In genomic region chr13:90867336-90867683, GRCh38 we compare ENCODE assay signal across 8 cellular contexts.
A peak's percentile ranks its signal among the peaks of the same experiment; 100 is the strongest.
DNase-seq lines count a peak whose midpoint lies in the region; ATAC-seq and TF ChIP-seq lines count a peak whose summit lies in the region.

No MANE protein-coding gene starts in this region.

- H3K4me3 ChIP-seq in GM23248 (no peak overlapping the region), NT2/D1 (ENCODE audit: insufficient read length, low read depth) (no peak overlapping the region), breast epithelium (no peak overlapping the region), thyroid gland (replicated peaks in 1 of 3) (no peak overlapping the region)

- in situ Hi-C loops in GM23248 (cut with MboI) = no loop called here

- H3K36me3 ChIP-seq in GM23248 (ENCODE audit: low read depth) (no peaks in the 10 kb centered on the region), NT2/D1 (ENCODE audit: insufficient read depth, insufficient read length, low read length) (no peaks in the 10 kb centered on the region), breast epithelium (no peaks in the 10 kb centered on the region), thyroid gland (no peaks in the 10 kb centered on the region)

- no peaks in the 10 kb centered on the region for H3K27me3 Mint-ChIP-seq in activated T-cell treated with anti-CD3 and anti-CD28 coated beads, Interleukin-2, amount 50 U/mL, for 72 hours (ENCODE audit: low read depth)
- H3K27me3 Mint-ChIP-seq in activated T-cell treated with anti-CD3 and anti-CD28 coated beads, Interleukin-2, amount 50 U/mL, for 24 hours = no peaks in the 10 kb centered on the region

- H2AFZ ChIP-seq in GM23248 = peak overlapping the region; percentile 57

- H3K4me1 ChIP-seq in GM23248 (ENCODE audit: insufficient read depth) (peaks cover 9% of the 10 kb centered on the region), NT2/D1 (ENCODE audit: insufficient read depth, insufficient read length) (no peaks in the 10 kb centered on the region), breast epithelium (no peaks in the 10 kb centered on the region), thyroid gland (peaks cover 0 to 5% of the 10 kb centered on the region in 2 donors)

- H3K27ac Mint-ChIP-seq in activated T-cell treated with anti-CD3 and anti-CD28 coated beads, Interleukin-2, amount 50 U/mL, for 72 hours = no peak overlapping the region
- no peak overlapping the region for H3K27ac Mint-ChIP-seq in activated T-cell treated with anti-CD3 and anti-CD28 coated beads, Interleukin-2, amount 50 U/mL, for 24 hours

- H3K4me1 Mint-ChIP-seq in activated T-cell treated with anti-CD3 and anti-CD28 coated beads, Interleukin-2, amount 50 U/mL, for 72 hours (ENCODE audit: low read depth) = no peaks in the 10 kb centered on the region
- no peaks in the 10 kb centered on the region for H3K4me1 Mint-ChIP-seq in activated T-cell treated with anti-CD3 and anti-CD28 coated beads, Interleukin-2, amount 50 U/mL, for 24 hours (ENCODE audit: low read depth)

- H3K36me3 Mint-ChIP-seq in activated T-cell treated with anti-CD3 and anti-CD28 coated beads, Interleukin-2, amount 50 U/mL, for 72 hours (ENCODE audit: insufficient read depth in 2 of 2) = no peaks in the 10 kb centered on the region
- no peaks in the 10 kb centered on the region for H3K36me3 Mint-ChIP-seq in activated T-cell treated with anti-CD3 and anti-CD28 coated beads, Interleukin-2, amount 50 U/mL, for 24 hours (ENCODE audit: low read depth)

- no peaks in the 10 kb centered on the region for H3K27me3 ChIP-seq in GM23248 (replicated peaks; ENCODE audit: insufficient read depth)
- no peaks in the 10 kb centered on the region for H3K27me3 ChIP-seq in NT2/D1 (ENCODE audit: insufficient read depth, insufficient read length)
- H3K27me3 ChIP-seq in breast epithelium = no peaks in the 10 kb centered on the region
- no peaks in the 10 kb centered on the region for H3K27me3 ChIP-seq in thyroid gland

- no peak overlapping the region for H3K4me3 Mint-ChIP-seq in activated T-cell treated with anti-CD3 and anti-CD28 coated beads, Interleukin-2, amount 50 U/mL, for 72 hours
- no peak overlapping the region for H3K4me3 Mint-ChIP-seq in activated T-cell treated with anti-CD3 and anti-CD28 coated beads, Interleukin-2, amount 50 U/mL, for 24 hours

- intact Hi-C loops in breast epithelium (cut with DNase I; ENCODE audit: low total_unique reads) (no loop called here), thyroid gland (cut with DNase I) (loop anchor here (5.0 kb wide), 1 partner anchor 135 kb away; no protein-coding TSS in a partner anchor)

- peaks cover 0 to 2% of the 10 kb centered on the region in 2 donors for H3K9me3 Mint-ChIP-seq in activated T-cell treated with anti-CD3 and anti-CD28 coated beads, Interleukin-2, amount 50 U/mL, for 72 hours
- peaks cover 2% of the 10 kb centered on the region for H3K9me3 Mint-ChIP-seq in activated T-cell treated with anti-CD3 and anti-CD28 coated beads, Interleukin-2, amount 50 U/mL, for 24 hours

- H4K20me1 ChIP-seq in GM23248 (ENCODE audit: insufficient read depth) = no peaks in the 10 kb centered on the region

- H3K79me2 ChIP-seq in GM23248 (ENCODE audit: insufficient read depth) = no peaks in the 10 kb centered on the region

- H3K9me2 ChIP-seq in GM23248 (ENCODE audit: insufficient read depth) = no peaks in the 10 kb centered on the region

- DNase-seq in activated T-cell treated with anti-CD3 and anti-CD28 coated beads, Interleukin-2, amount 50 U/mL, for 72 hours = peak; percentile 20 to 21
- DNase-seq in activated T-cell treated with anti-CD3 and anti-CD28 coated beads, Interleukin-2, amount 50 U/mL, for 24 hours = no peak
- DNase-seq in GM23248 (peak; percentile 86), HuH-7 (ENCODE audit: low spot score) (peak; percentile 1), NT2/D1 (ENCODE audit: low read depth, low spot score) (peak; percentile 56), breast epithelium (ENCODE audit: low spot score in 2 of 2) (peak; percentile 21 to 52), kidney tubule cell (ENCODE audit: low spot score) (peak; percentile 84), thyroid gland (peak; percentile 76 to 82)

- no peaks in the 10 kb centered on the region for H3K9me3 ChIP-seq in GM23248 (ENCODE audit: low read depth)
- no peaks in the 10 kb centered on the region for H3K9me3 ChIP-seq in NT2/D1 (ENCODE audit: insufficient read depth, low read length)
- H3K9me3 ChIP-seq in breast epithelium = no peaks in the 10 kb centered on the region
- no peaks in the 10 kb centered on the region for H3K9me3 ChIP-seq in thyroid gland

- H3K27ac ChIP-seq in GM23248 (no peak overlapping the region), breast epithelium (no peak overlapping the region), thyroid gland (peak overlapping the region; percentile 7 to 26 (median 18))

- 0 out of 2 replicates have a peak, but pooled peaks cover 3% of the 10 kb centered on the region for H3F3A ChIP-seq in GM23248 (ENCODE audit: insufficient read depth)

- no peak for ATAC-seq in activated T-cell treated with anti-CD3 and anti-CD28 coated beads, Interleukin-2, amount 50 U/mL, for 72 hours (replicated peaks in 1 of 2)

- H3K4me2 ChIP-seq in GM23248 (ENCODE audit: unreplicated experiment) = no peak overlapping the region

- WGBS in GM23248 (ENCODE audit: low coverage in 1 of 2, low lambda C conversion rate in 2 of 2, missing lambda C conversion rate in 2 of 2), 2 experiments = 1 to 2% methylated on average over 4 of the region's 4 CpGs
- WGBS in thyroid gland, 2 donors = 3 to 4% methylated on average over 4 of the region's 4 CpGs

- TF ChIP-seq CTCF in breast epithelium (IDR thresholded peaks at IDR 0.05) = peak in 2 of 3 donors; percentile 36 to 47
- TF ChIP-seq CTCF in thyroid gland (IDR thresholded peaks at IDR 0.05) = peak; percentile 16 to 85 (median 70)

- H3K9ac ChIP-seq in GM23248 = no peak overlapping the region
- no peak overlapping the region for H3K9ac ChIP-seq in NT2/D1 (ENCODE audit: insufficient read length, low read depth)

- no peak for TF ChIP-seq POLR2A in breast epithelium (IDR thresholded peaks at IDR 0.05)
- no peak for TF ChIP-seq POLR2A in thyroid gland (IDR thresholded peaks at IDR 0.05)

Comparison
In these comparisons a context has a peak if more than half of its experiments do, and no peak if none do; other contexts are left out.
1. H3K27ac ChIP-seq: peak in thyroid gland (3 of 3); none in GM23248 (single experiment) and breast epithelium (0 of 2).